In the genomic region with DNA sequence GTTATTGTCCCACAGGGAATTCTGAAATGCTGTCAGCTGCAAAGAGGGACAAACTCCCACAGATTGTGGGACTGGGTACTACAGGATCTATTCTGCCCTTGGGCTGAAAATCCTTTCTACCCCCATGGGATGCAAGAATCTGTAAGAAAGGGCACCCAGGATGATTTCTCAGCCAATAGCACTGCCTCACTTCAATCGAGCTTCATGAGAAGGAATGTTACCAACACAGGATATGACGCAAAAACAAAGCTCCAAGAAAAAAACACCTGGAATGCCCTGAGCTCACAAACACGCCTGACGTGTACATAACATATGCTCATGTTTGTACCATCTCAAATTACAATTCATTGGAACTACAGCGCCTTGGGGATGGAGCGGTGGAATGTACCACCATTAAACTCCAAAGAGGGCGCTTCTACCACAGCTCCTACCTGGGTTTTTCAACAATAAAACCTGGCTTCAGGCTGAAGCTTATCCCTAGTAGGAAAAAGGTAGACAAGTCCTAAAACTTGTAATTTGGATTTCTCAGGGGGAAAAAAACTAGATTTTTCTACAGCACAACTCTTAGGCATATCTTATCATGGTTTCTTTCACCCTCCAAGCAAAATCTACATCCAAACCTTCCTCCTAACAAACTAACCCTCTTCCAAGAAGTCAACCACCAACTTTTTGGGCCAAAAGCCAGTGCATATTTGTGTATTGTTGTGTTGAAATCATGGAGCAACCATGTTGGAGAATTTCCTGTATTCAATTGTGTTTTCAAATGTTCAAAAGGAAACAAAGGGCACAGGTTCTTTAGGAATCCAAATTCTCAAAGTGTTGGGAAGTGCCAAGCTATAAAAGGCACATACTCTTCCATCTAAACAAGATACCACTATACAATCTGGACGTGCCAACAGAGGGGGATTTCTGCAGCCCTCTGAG, we compare ENCODE assay signal across 12 cellular contexts.
DNase-seq lines count a peak whose midpoint lies in the region; ATAC-seq, FAIRE-seq and TF ChIP-seq lines count a peak whose summit lies in the region.
"Had no signal": no experiment of that assay in that cellular context is flagged by ENCODE, and none has a peak within 500 bp of the region (broad histone marks: within the 10 kb centered on the region; RNA-seq: fewer than 3 reads in every experiment).

No MANE protein-coding gene starts in this region.

- H3K4me2 ChIP-seq in endothelial cell of umbilical vein (ENCODE audit: insufficient read depth, low read length): no peak overlapping the region

- H3K9ac ChIP-seq in endothelial cell of umbilical vein (replicated peaks; ENCODE audit: extremely low read depth, insufficient read depth, low read length): no peak overlapping the region

- POLR2A ChIA-PET in endothelial cell of umbilical vein (lab: Charles Lee): no interaction called here

- ATAC-seq in GM18868 (IDR thresholded peaks at IDR 0.05; ENCODE audit: unreplicated experiment): no peak
- ATAC-seq: stimulated activated naive CD8-positive, alpha-beta T cell treated with anti-CD3 and anti-CD28 coated beads, Interleukin-15, Interleukin-2, amounts not matched to agents 100 U/mL and 50 U/mL, for 24 hours had no signal

- H2AFZ ChIP-seq in endothelial cell of umbilical vein (ENCODE audit: low read depth, low read length): no peak overlapping the region

- peak overlapping the region; percentile 7 for H3K27ac ChIP-seq in endothelial cell of umbilical vein (ENCODE audit: insufficient read depth, low read depth, low read length)

- no peak for TF ChIP-seq POLR2A in endothelial cell of umbilical vein (IDR thresholded peaks at IDR 0.05; ENCODE audit: low read depth, low read length)

- intact Hi-C loops in endothelial cell of umbilical vein (cut with micrococcal nuclease): loop anchor here (1.0 to 5.0 kb wide), 3 partner anchors 11 to 80 kb away; partner anchors contain the start of gene TGFBR3

- H3K9me3 ChIP-seq in endothelial cell of umbilical vein (replicated peaks; ENCODE audit: control insufficient read depth, insufficient read depth, low read length): no peaks in the 10 kb centered on the region

- no TSS peak for BruUV-seq in endothelial cell of umbilical vein (replicated peaks; lab: Mats Ljungman, UMichigan)

- H4K20me1 ChIP-seq in endothelial cell of umbilical vein (replicated peaks; ENCODE audit: control insufficient read depth, extremely low read depth, insufficient read depth, low read length): no peaks in the 10 kb centered on the region

- TF ChIP-seq CTCF in endothelial cell of umbilical vein (IDR thresholded peaks at IDR 0.05; ENCODE audit: extremely low read depth in 1 of 2, insufficient read depth in 1 of 2, low read depth in 1 of 2, low read length in 2 of 2): no peak

- no peaks in the 10 kb centered on the region for H3K79me2 ChIP-seq in endothelial cell of umbilical vein (ENCODE audit: control insufficient read depth, insufficient read depth, low read length)

- CTCF ChIA-PET in endothelial cell of umbilical vein (lab: Charles Lee): interaction anchor here (1.1 to 1.9 kb wide), 4 partner anchors 16 to 77 kb away, joined by 3 to 7 read pairs (median 4); no protein-coding TSS in a partner anchor

- H3K27me3 ChIP-seq in endothelial cell of umbilical vein (ENCODE audit: control insufficient read depth in 2 of 2, insufficient read depth in 2 of 2, low read length in 2 of 2): no peaks in the 10 kb centered on the region

- no peaks in the 10 kb centered on the region for H3K36me3 ChIP-seq in endothelial cell of umbilical vein (ENCODE audit: control insufficient read depth in 2 of 2, extremely low read depth in 1 of 2, insufficient read depth in 2 of 2, low read length in 2 of 2)

- peaks cover 21% of the 10 kb centered on the region for H3K4me1 ChIP-seq in endothelial cell of umbilical vein (ENCODE audit: control insufficient read depth, extremely low read depth, insufficient read depth, low read length)

- no peak overlapping the region for H3K4me3 ChIP-seq in endothelial cell of umbilical vein (replicated peaks in 1 of 3; ENCODE audit: insufficient read depth in 1 of 3, low read depth in 1 of 3, low read length in 3 of 3)

- no peaks in the 10 kb centered on the region for H3K9me1 ChIP-seq in endothelial cell of umbilical vein (replicated peaks; ENCODE audit: control insufficient read depth, extremely low read depth, insufficient read depth, low read length)

- DNase-seq in EH (ENCODE audit: low read depth): peak; percentile 65
- peak; percentile 16 for DNase-seq in NCI-H69 (lab: John Stamatoyannopoulos, UW)
- peak; percentile 81 for DNase-seq in endothelial cell of umbilical vein (ENCODE audit: low read depth, low spot score)
- peak; percentile 56 for DNase-seq in renal cortical epithelial cell (ENCODE audit: low read depth)
- DNase-seq in NCI-H1092 treated with DMSO at 0.1 percent for 48 hours (lab: John Stamatoyannopoulos, UW): no peak
- no peak for DNase-seq in COR-L47 (lab: John Stamatoyannopoulos, UW)
- DNase-seq: activated CD4-positive, alpha-beta T cell treated with anti-CD3 and anti-CD28 coated beads for 1 hour; NCI-H446 treated with DMSO at 0.1 percent for 48 hours; SHP77 treated with DMSO at 0.1 percent for 48 hours; stimulated activated CD4-positive, alpha-beta T cell treated with anti-CD3 and anti-CD28 coated beads, Interleukin-1b, Interleukin-23, amount 100 ng/mL, for 48 hours; stimulated activated naive CD8-positive, alpha-beta T cell treated with anti-CD3 and anti-CD28 coated beads, Interleukin-15, Interleukin-2, amounts not matched to agents 100 U/mL and 50 U/mL, for 24 hours had no signal

- dilution Hi-C loops in endothelial cell of umbilical vein (cut with MboI; ENCODE audit: extremely low pct_ligation_motif_present, low sequenced_read_pairs): no loop called here

- peak; percentile 68 for FAIRE-seq in endothelial cell of umbilical vein (lab: Jason Lieb, UNC)

TF ChIP-seq in endothelial cell of umbilical vein, 7 proteins besides CTCF, POLR2A, EP300 and RAD21:
- TF ChIP-seq EZH2 (IDR thresholded peaks at IDR 0.05; ENCODE audit: borderline replicate concordance, low read depth, low read length, severe bottlenecking): no peak
- TF ChIP-seq JUN (IDR thresholded peaks at IDR 0.05; ENCODE audit: borderline replicate concordance, insufficient read depth, insufficient read length, low read depth): no peak
- no peak for TF ChIP-seq GATA2 (IDR thresholded peaks at IDR 0.05; ENCODE audit: insufficient read depth, insufficient read length, low read depth, low read length)
- TF ChIP-seq, protein P1, sequence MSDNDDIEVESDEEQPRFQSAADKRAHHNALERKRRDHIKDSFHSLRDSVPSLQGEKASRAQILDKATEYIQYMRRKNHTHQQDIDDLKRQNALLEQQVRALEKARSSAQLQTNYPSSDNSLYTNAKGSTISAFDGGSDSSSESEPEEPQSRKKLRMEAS (IDR thresholded peaks at IDR 0.05; ENCODE audit: insufficient read depth, insufficient read length): no peak
- TF ChIP-seq FOS (IDR thresholded peaks at IDR 0.05; ENCODE audit: borderline replicate concordance, insufficient read depth, low read length): no peak
- TF ChIP-seq MYC (IDR thresholded peaks at IDR 0.05; ENCODE audit: low read depth, low read length): no peak
- TF ChIP-seq POLR2AphosphoS5 (IDR thresholded peaks at IDR 0.05; ENCODE audit: insufficient read depth, low read depth, low read length): no peak

Comparison
In these comparisons a context has a peak if more than half of its experiments do, and no peak if none do; other contexts are left out.
1. DNase-seq: peak in EH (single experiment), NCI-H69 (single experiment), endothelial cell of umbilical vein (single experiment) and renal cortical epithelial cell (single experiment); none in NCI-H1092 treated with DMSO at 0.1 percent for 48 hours (single experiment) and COR-L47 (single experiment).